19 cellular contexts compared by ENCODE assay signal in the genomic region with DNA sequence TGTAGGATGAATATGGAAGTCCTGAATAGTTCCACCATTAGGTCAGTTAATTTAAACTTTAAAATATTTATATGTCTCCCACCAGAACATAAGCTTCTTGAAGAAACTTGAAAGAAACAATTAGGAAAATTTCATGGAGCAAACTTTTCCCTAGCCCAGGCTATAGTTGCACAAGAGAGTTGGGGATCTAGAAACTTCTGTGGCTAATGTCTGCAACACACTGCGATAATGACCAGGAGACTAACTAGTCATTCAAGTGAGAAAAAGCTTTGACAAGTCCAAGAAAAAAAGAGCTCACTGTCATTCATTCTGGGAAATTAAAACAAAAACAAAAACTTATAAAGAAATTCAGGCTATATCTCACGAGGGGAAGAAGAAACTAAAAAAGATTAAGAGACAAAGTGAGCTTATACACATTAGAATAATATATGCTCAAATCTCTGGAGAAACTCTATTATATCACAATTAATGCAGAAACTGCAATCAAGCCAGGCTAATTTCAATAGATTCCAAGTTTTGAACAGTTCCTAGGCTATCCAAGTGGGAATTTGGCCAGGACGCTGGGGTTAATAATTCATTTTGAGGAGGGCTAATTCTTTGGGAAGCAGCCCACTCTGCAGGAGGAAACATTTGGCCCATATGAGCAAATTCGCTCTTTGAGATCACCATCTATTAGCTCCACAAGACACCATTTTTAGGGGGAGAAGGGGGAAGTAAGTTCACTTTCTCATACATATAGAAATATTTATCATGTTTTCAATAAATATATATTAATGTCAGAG.
"Had no signal": no experiment of that assay in that cellular context is flagged by ENCODE, and none has a peak within 500 bp of the region (broad histone marks: within the 10 kb centered on the region; RNA-seq: fewer than 3 reads in every experiment).

No MANE protein-coding gene starts in this region.

- FAIRE-seq: bronchial epithelial cell, colon had no signal

- H3K4me3 ChIP-seq: esophagus squamous epithelium, hepatocyte, psoas muscle, testis, upper lobe of right lung had no signal

- H3K4me1 ChIP-seq: psoas muscle, testis, upper lobe of right lung had no signal

- H3K27ac ChIP-seq: esophagus squamous epithelium, hepatocyte, psoas muscle, testis, upper lobe of right lung had no signal

- H3K27me3 Mint-ChIP-seq: activated B cell treated with CpG ODN at 0.5 μM for 24 hours; activated CD4-positive, alpha-beta T cell treated with anti-CD3 and anti-CD28 coated beads, Interleukin-2, amount 10 ng/mL, durations not matched to agents 24 days and 14 days; stimulated activated naive CD8-positive, alpha-beta T cell treated with anti-CD3 and anti-CD28 coated beads, Interleukin-15, amount 100 ng/mL, for 72 hours had no signal

- H3K36me3 Mint-ChIP-seq: activated naive CD4-positive, alpha-beta T cell treated with anti-CD3 and anti-CD28 coated beads, Interleukin-2, amount 50 U/mL, for 24 hours; natural killer cell had no signal

- H3K4me1 Mint-ChIP-seq: activated B cell treated with CpG ODN at 0.5 μM for 24 hours; activated CD4-positive, alpha-beta T cell treated with anti-CD3 and anti-CD28 coated beads, Interleukin-2, amount 10 ng/mL, durations not matched to agents 24 days and 14 days; activated naive CD4-positive, alpha-beta T cell treated with anti-CD3 and anti-CD28 coated beads, Interleukin-2, amount 50 U/mL, for 24 hours; natural killer cell; stimulated activated naive CD8-positive, alpha-beta T cell treated with anti-CD3 and anti-CD28 coated beads, Interleukin-15, amount 100 ng/mL, for 72 hours had no signal

- H2AFZ ChIP-seq: hepatocyte had no signal

- H3K36me3 ChIP-seq: esophagus squamous epithelium, upper lobe of right lung had no signal

- H3K9me3 Mint-ChIP-seq: activated CD4-positive, alpha-beta T cell treated with anti-CD3 and anti-CD28 coated beads, Interleukin-2, amount 10 ng/mL, durations not matched to agents 24 days and 14 days; activated naive CD4-positive, alpha-beta T cell treated with anti-CD3 and anti-CD28 coated beads, Interleukin-2, amount 50 U/mL, for 24 hours; stimulated activated naive CD8-positive, alpha-beta T cell treated with anti-CD3 and anti-CD28 coated beads, Interleukin-15, amount 100 ng/mL, for 72 hours; T-helper 1 cell treated with Interleukin-12 subunit alpha and Interleukin-12 subunit beta and Interleukin-4 antibody, amounts not matched to agents 30 μg/mL and 1 μg/mL, for 36 hours had no signal

- DNase-seq: activated B cell treated with CpG ODN at 0.5 μM for 24 hours; activated CD4-positive, alpha-beta T cell treated with anti-CD3 and anti-CD28 coated beads, Interleukin-2, amount 10 ng/mL, durations not matched to agents 24 days and 14 days; activated CD8-positive, alpha-beta memory T cell treated with anti-CD3 and anti-CD28 coated beads for 24 hours; amygdala; esophagus squamous epithelium; mammary epithelial cell; natural killer cell; occipital lobe; psoas muscle; stimulated activated CD4-positive, alpha-beta T cell treated with anti-CD3 and anti-CD28 coated beads, Interleukin-15, amount 100 ng/mL, for 24 hours; stimulated activated CD4-positive, alpha-beta T cell treated with anti-CD3 and anti-CD28 coated beads, Interleukin-4, amount 100 ng/mL, for 24 hours; stimulated activated naive CD8-positive, alpha-beta T cell treated with anti-CD3 and anti-CD28 coated beads, Interleukin-15, amount 100 ng/mL, for 72 hours; testis; upper lobe of right lung had no signal

- H3K27ac Mint-ChIP-seq: activated B cell treated with CpG ODN at 0.5 μM for 24 hours; activated CD4-positive, alpha-beta T cell treated with anti-CD3 and anti-CD28 coated beads, Interleukin-2, amount 10 ng/mL, durations not matched to agents 24 days and 14 days; activated naive CD4-positive, alpha-beta T cell treated with anti-CD3 and anti-CD28 coated beads, Interleukin-2, amount 50 U/mL, for 24 hours; natural killer cell; stimulated activated naive CD8-positive, alpha-beta T cell treated with anti-CD3 and anti-CD28 coated beads, Interleukin-15, amount 100 ng/mL, for 72 hours; T-helper 1 cell treated with Interleukin-12 subunit alpha and Interleukin-12 subunit beta and Interleukin-4 antibody, amounts not matched to agents 30 μg/mL and 1 μg/mL, for 36 hours had no signal

- ATAC-seq: natural killer cell; psoas muscle; stimulated activated naive CD8-positive, alpha-beta T cell treated with anti-CD3 and anti-CD28 coated beads, Interleukin-15, amount 100 ng/mL, for 72 hours; upper lobe of right lung had no signal

- H3K4me2 ChIP-seq: hepatocyte had no signal

- H3K9me3 ChIP-seq: esophagus squamous epithelium, psoas muscle, testis, upper lobe of right lung had no signal

- H3K79me2 ChIP-seq: hepatocyte had no signal

- H3K4me3 Mint-ChIP-seq: activated B cell treated with CpG ODN at 0.5 μM for 24 hours; activated CD4-positive, alpha-beta T cell treated with anti-CD3 and anti-CD28 coated beads, Interleukin-2, amount 10 ng/mL, durations not matched to agents 24 days and 14 days; activated naive CD4-positive, alpha-beta T cell treated with anti-CD3 and anti-CD28 coated beads, Interleukin-2, amount 50 U/mL, for 24 hours; natural killer cell; stimulated activated naive CD8-positive, alpha-beta T cell treated with anti-CD3 and anti-CD28 coated beads, Interleukin-15, amount 100 ng/mL, for 72 hours; T-helper 1 cell treated with Interleukin-12 subunit alpha and Interleukin-12 subunit beta and Interleukin-4 antibody, amounts not matched to agents 30 μg/mL and 1 μg/mL, for 36 hours had no signal

- H3K27me3 ChIP-seq: esophagus squamous epithelium, testis, upper lobe of right lung had no signal
